In genomic region chr4:99868126-99868596, GRCh38 we compare ENCODE assay signal across 1 cellular context.
TF ChIP-seq lines count a peak whose summit lies in the region.

No MANE protein-coding gene starts in this region.

TF ChIP-seq in H1, 55 proteins besides CTCF, POLR2A, EP300 and RAD21 (continued from another document):
- TF ChIP-seq POU5F1 (IDR thresholded peaks at IDR 0.05; ENCODE audit: low read depth, low read length): no peak
- TF ChIP-seq SRF (IDR thresholded peaks at IDR 0.05; ENCODE audit: low read depth, low read length): no peak
- TF ChIP-seq SUZ12 (IDR thresholded peaks at IDR 0.05; ENCODE audit: low read length): no peak
- TF ChIP-seq TCF12 (IDR thresholded peaks at IDR 0.05; ENCODE audit: low read depth, low read length): no peak
- TF ChIP-seq, protein P1, sequence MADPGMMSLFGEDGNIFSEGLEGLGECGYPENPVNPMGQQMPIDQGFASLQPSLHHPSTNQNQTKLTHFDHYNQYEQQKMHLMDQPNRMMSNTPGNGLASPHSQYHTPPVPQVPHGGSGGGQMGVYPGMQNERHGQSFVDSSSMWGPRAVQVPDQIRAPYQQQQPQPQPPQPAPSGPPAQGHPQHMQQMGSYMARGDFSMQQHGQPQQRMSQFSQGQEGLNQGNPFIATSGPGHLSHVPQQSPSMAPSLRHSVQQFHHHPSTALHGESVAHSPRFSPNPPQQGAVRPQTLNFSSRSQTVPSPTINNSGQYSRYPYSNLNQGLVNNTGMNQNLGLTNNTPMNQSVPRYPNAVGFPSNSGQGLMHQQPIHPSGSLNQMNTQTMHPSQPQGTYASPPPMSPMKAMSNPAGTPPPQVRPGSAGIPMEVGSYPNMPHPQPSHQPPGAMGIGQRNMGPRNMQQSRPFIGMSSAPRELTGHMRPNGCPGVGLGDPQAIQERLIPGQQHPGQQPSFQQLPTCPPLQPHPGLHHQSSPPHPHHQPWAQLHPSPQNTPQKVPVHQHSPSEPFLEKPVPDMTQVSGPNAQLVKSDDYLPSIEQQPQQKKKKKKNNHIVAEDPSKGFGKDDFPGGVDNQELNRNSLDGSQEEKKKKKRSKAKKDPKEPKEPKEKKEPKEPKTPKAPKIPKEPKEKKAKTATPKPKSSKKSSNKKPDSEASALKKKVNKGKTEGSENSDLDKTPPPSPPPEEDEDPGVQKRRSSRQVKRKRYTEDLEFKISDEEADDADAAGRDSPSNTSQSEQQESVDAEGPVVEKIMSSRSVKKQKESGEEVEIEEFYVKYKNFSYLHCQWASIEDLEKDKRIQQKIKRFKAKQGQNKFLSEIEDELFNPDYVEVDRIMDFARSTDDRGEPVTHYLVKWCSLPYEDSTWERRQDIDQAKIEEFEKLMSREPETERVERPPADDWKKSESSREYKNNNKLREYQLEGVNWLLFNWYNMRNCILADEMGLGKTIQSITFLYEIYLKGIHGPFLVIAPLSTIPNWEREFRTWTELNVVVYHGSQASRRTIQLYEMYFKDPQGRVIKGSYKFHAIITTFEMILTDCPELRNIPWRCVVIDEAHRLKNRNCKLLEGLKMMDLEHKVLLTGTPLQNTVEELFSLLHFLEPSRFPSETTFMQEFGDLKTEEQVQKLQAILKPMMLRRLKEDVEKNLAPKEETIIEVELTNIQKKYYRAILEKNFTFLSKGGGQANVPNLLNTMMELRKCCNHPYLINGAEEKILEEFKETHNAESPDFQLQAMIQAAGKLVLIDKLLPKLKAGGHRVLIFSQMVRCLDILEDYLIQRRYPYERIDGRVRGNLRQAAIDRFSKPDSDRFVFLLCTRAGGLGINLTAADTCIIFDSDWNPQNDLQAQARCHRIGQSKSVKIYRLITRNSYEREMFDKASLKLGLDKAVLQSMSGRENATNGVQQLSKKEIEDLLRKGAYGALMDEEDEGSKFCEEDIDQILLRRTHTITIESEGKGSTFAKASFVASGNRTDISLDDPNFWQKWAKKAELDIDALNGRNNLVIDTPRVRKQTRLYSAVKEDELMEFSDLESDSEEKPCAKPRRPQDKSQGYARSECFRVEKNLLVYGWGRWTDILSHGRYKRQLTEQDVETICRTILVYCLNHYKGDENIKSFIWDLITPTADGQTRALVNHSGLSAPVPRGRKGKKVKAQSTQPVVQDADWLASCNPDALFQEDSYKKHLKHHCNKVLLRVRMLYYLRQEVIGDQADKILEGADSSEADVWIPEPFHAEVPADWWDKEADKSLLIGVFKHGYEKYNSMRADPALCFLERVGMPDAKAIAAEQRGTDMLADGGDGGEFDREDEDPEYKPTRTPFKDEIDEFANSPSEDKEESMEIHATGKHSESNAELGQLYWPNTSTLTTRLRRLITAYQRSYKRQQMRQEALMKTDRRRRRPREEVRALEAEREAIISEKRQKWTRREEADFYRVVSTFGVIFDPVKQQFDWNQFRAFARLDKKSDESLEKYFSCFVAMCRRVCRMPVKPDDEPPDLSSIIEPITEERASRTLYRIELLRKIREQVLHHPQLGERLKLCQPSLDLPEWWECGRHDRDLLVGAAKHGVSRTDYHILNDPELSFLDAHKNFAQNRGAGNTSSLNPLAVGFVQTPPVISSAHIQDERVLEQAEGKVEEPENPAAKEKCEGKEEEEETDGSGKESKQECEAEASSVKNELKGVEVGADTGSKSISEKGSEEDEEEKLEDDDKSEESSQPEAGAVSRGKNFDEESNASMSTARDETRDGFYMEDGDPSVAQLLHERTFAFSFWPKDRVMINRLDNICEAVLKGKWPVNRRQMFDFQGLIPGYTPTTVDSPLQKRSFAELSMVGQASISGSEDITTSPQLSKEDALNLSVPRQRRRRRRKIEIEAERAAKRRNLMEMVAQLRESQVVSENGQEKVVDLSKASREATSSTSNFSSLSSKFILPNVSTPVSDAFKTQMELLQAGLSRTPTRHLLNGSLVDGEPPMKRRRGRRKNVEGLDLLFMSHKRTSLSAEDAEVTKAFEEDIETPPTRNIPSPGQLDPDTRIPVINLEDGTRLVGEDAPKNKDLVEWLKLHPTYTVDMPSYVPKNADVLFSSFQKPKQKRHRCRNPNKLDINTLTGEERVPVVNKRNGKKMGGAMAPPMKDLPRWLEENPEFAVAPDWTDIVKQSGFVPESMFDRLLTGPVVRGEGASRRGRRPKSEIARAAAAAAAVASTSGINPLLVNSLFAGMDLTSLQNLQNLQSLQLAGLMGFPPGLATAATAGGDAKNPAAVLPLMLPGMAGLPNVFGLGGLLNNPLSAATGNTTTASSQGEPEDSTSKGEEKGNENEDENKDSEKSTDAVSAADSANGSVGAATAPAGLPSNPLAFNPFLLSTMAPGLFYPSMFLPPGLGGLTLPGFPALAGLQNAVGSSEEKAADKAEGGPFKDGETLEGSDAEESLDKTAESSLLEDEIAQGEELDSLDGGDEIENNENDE (IDR thresholded peaks at IDR 0.05; ENCODE audit: insufficient replicate concordance, low read length): no peak
- TF ChIP-seq RNF2 (IDR thresholded peaks at IDR 0.05; ENCODE audit: borderline replicate concordance, low read depth, low read length, missing control alignments, poor library complexity, severe bottlenecking): no peak
- TF ChIP-seq BRCA1 (IDR thresholded peaks at IDR 0.05; ENCODE audit: low read depth, low read length): no peak
